24 cellular contexts compared by ENCODE assay signal in the genomic region with DNA sequence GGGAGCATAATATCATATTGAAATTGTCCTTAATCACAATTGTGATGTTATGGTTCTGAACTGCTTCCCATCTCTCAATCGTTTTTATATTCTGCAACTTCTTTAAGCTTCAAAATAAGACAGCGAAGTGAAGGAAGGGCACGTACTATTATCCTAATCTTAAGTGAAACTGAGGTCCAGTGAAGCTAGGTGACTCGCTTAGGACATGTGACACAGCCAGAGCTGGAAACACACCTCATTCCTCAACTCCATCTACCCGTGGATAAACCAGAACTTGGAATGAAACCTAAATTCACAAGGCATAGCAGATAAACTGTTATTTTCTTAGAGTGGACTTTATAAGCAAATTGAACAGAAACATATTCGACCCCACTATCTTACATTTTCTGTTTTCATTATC.
DNase-seq lines count a peak whose midpoint lies in the region; ATAC-seq and TF ChIP-seq lines count a peak whose summit lies in the region.
"Had no signal": no experiment of that assay in that cellular context is flagged by ENCODE, and none has a peak within 500 bp of the region (broad histone marks: within the 10 kb centered on the region; RNA-seq: fewer than 3 reads in every experiment).

No MANE protein-coding gene starts in this region.

- H3K27ac ChIP-seq in thyroid gland: peak overlapping the region; percentile 75 to 97 (median 91)
- H3K27ac ChIP-seq: BLaER1 had no signal

- ATAC-seq in GM21515 (IDR thresholded peaks at IDR 0.05; ENCODE audit: unreplicated experiment) (no peak), GM19397 (IDR thresholded peaks at IDR 0.05; ENCODE audit: unreplicated experiment) (no peak), GM18873 (IDR thresholded peaks at IDR 0.05; ENCODE audit: low FRiP score, unreplicated experiment) (no peak)
- ATAC-seq: GM12878 had no signal

- 50 to 55% methylated on average over 6 of the region's 6 CpGs for WGBS in thyroid gland, 2 donors

- TF ChIP-seq CTCF in epithelial cell of proximal tubule (conservative IDR thresholded peaks at IDR 0.05; ENCODE audit: low read depth, low read length): no peak
- TF ChIP-seq CTCF in thyroid gland (IDR thresholded peaks at IDR 0.05): no peak

- no peak overlapping the region for H3K4me3 ChIP-seq in epithelial cell of proximal tubule (ENCODE audit: low read depth, low read length)
- H3K4me3 ChIP-seq in thyroid gland (replicated peaks in 1 of 3): no peak overlapping the region
- H3K4me3 ChIP-seq: BLaER1, GM12878 had no signal

- no peaks in the 10 kb centered on the region for H3K36me3 ChIP-seq in thyroid gland
- H3K36me3 ChIP-seq: BE2C, BLaER1 had no signal

- peaks cover 19 to 20% of the 10 kb centered on the region in 2 donors for H3K4me1 ChIP-seq in thyroid gland
- H3K4me1 ChIP-seq: BE2C had no signal

- H3K27me3 ChIP-seq in thyroid gland: no peaks in the 10 kb centered on the region
- H3K27me3 ChIP-seq: BE2C, BLaER1 had no signal

- H3K9me3 ChIP-seq in thyroid gland: no peaks in the 10 kb centered on the region
- H3K9me3 ChIP-seq: BE2C, BLaER1 had no signal

- DNase-seq in astrocyte of the hippocampus (ENCODE audit: low read depth, low spot score): peak; percentile 72
- DNase-seq in epithelial cell of proximal tubule (ENCODE audit: low read depth): peak; percentile 23
- peak; percentile 36 for DNase-seq in kidney tubule cell (ENCODE audit: low spot score)
- DNase-seq in thyroid gland: peak; percentile 67 to 68
- no peak for DNase-seq in HT-29 (ENCODE audit: low spot score)
- DNase-seq: 8988T; ACHN; BE2C; C1 segment of cervical spinal cord; CD4-positive, alpha-beta memory T cell; CD4-positive, CD25-positive, alpha-beta regulatory T cell; CD8-positive, alpha-beta memory T cell; COR-L47; DMS 273 treated with DMSO at 0.1 percent for 48 hours; DMS53; DMS79; DND-41; EL; GDM1 had no signal

- peak in 1 of 2 donors; percentile 62 for TF ChIP-seq POLR2A in thyroid gland (IDR thresholded peaks at IDR 0.05)

- intact Hi-C loops in thyroid gland (cut with DNase I): no loop called here
